15 cellular contexts compared by ENCODE assay signal in the genomic region with DNA sequence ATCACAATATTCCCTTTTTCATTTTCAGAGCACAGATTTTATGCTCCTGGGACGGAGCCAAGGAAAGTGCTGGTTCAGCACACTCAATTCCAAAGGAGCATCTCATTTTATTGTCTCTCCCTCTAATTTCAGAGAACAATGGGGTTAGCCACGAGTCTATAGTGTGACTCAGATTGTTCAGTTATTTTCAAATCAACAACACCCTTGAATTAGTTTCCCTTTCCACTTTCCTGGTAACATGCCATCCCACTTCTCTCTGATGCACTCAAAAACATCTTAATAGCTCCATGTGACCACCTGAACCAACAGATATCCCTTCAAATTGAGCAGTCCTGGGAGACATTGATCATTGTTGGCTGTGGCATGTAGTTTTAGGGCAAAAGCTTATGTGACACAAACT.
DNase-seq lines count a peak whose midpoint lies in the region; ATAC-seq and TF ChIP-seq lines count a peak whose summit lies in the region.
"Had no signal": no experiment of that assay in that cellular context is flagged by ENCODE, and none has a peak within 500 bp of the region (broad histone marks: within the 10 kb centered on the region; RNA-seq: fewer than 3 reads in every experiment).

No MANE protein-coding gene starts in this region.

- H3K4me1 ChIP-seq in mucosa of descending colon (ENCODE audit: low read depth), result no peaks in the 10 kb centered on the region
- H3K4me1 ChIP-seq: SJCRH30 had no signal

- peaks cover 28% of the 10 kb centered on the region for H3K4me1 Mint-ChIP-seq in activated naive CD8-positive, alpha-beta T cell treated with anti-CD3 and anti-CD28 coated beads for 36 hours
- peaks cover 25% of the 10 kb centered on the region for H3K4me1 Mint-ChIP-seq in activated naive CD8-positive, alpha-beta T cell treated with anti-CD3 and anti-CD28 coated beads, Interleukin-2, amount 50 U/mL, for 24 hours

- H3K9me3 ChIP-seq in mucosa of descending colon, result no peaks in the 10 kb centered on the region
- H3K9me3 ChIP-seq: HAP-1, SJCRH30 had no signal

- TF ChIP-seq CTCF in fibroblast of mammary gland (conservative IDR thresholded peaks at IDR 0.05; ENCODE audit: control insufficient read depth, insufficient read depth, low read depth, low read length) (no peak), mucosa of descending colon (IDR thresholded peaks at IDR 0.05) (no peak)

- DNase-seq in activated naive CD8-positive, alpha-beta T cell treated with anti-CD3 and anti-CD28 coated beads for 36 hours, result no peak
- DNase-seq in activated naive CD8-positive, alpha-beta T cell treated with anti-CD3 and anti-CD28 coated beads, Interleukin-2, amount 50 U/mL, for 24 hours, result no peak
- DNase-seq in M059J (ENCODE audit: low read depth) (peak; percentile 1), fibroblast of mammary gland (ENCODE audit: low read depth) (peak; percentile 5), sciatic nerve (ENCODE audit: low spot score) (no peak), SHP77 (lab: John Stamatoyannopoulos, UW) (no peak), mucosa of descending colon (no peak)
- no peak for DNase-seq in stimulated activated CD4-positive, alpha-beta T cell treated with anti-CD3 and anti-CD28 coated beads, Interleukin-4, amount 100 ng/mL, for 4 hours
- DNase-seq: MV-4-11, NCI-H1417, NCI-H1930, NCI-H2171 treated with DMSO at 0.1 percent for 48 hours, NCI-H446 treated with DMSO at 0.1 percent for 48 hours, SJCRH30 had no signal

- no peaks in the 10 kb centered on the region for H3K9me3 Mint-ChIP-seq in activated naive CD8-positive, alpha-beta T cell treated with anti-CD3 and anti-CD28 coated beads for 36 hours
- no peaks in the 10 kb centered on the region for H3K9me3 Mint-ChIP-seq in activated naive CD8-positive, alpha-beta T cell treated with anti-CD3 and anti-CD28 coated beads, Interleukin-2, amount 50 U/mL, for 24 hours

- no peak overlapping the region for H3K4me3 Mint-ChIP-seq in activated naive CD8-positive, alpha-beta T cell treated with anti-CD3 and anti-CD28 coated beads for 36 hours
- no peak overlapping the region for H3K4me3 Mint-ChIP-seq in activated naive CD8-positive, alpha-beta T cell treated with anti-CD3 and anti-CD28 coated beads, Interleukin-2, amount 50 U/mL, for 24 hours

- H3K4me3 ChIP-seq in fibroblast of mammary gland (ENCODE audit: control insufficient read depth, low read depth, low read length) (no peak overlapping the region), mucosa of descending colon (no peak overlapping the region)
- H3K4me3 ChIP-seq: HAP-1, SJCRH30 had no signal

- intact Hi-C loops in sciatic nerve (cut with DNase I) (no loop called here), mucosa of descending colon (cut with DNase I, micrococcal nuclease) (no loop called here)

- H3K27ac Mint-ChIP-seq in activated naive CD8-positive, alpha-beta T cell treated with anti-CD3 and anti-CD28 coated beads for 36 hours, result peak overlapping the region; percentile 28
- no peak overlapping the region for H3K27ac Mint-ChIP-seq in activated naive CD8-positive, alpha-beta T cell treated with anti-CD3 and anti-CD28 coated beads, Interleukin-2, amount 50 U/mL, for 24 hours

- H3K36me3 ChIP-seq in mucosa of descending colon (ENCODE audit: low read depth), result no peaks in the 10 kb centered on the region
- H3K36me3 ChIP-seq: HAP-1, SJCRH30 had no signal

- peaks cover 36% of the 10 kb centered on the region for H3K27me3 Mint-ChIP-seq in activated naive CD8-positive, alpha-beta T cell treated with anti-CD3 and anti-CD28 coated beads for 36 hours
- peaks cover 30% of the 10 kb centered on the region for H3K27me3 Mint-ChIP-seq in activated naive CD8-positive, alpha-beta T cell treated with anti-CD3 and anti-CD28 coated beads, Interleukin-2, amount 50 U/mL, for 24 hours

- H3K36me3 Mint-ChIP-seq in activated naive CD8-positive, alpha-beta T cell treated with anti-CD3 and anti-CD28 coated beads for 36 hours, result no peaks in the 10 kb centered on the region
- no peaks in the 10 kb centered on the region for H3K36me3 Mint-ChIP-seq in activated naive CD8-positive, alpha-beta T cell treated with anti-CD3 and anti-CD28 coated beads, Interleukin-2, amount 50 U/mL, for 24 hours (ENCODE audit: low read depth)

- no peak for ATAC-seq in activated naive CD8-positive, alpha-beta T cell treated with anti-CD3 and anti-CD28 coated beads, Interleukin-2, amount 50 U/mL, for 24 hours
- ATAC-seq in sciatic nerve (peak; percentile 24), mucosa of descending colon (no peak)

Comparison
In these comparisons a context has a peak if more than half of its experiments do, and no peak if none do; other contexts are left out.
1. DNase-seq: peak in M059J (single experiment) and fibroblast of mammary gland (single experiment); none in activated naive CD8-positive, alpha-beta T cell treated with anti-CD3 and anti-CD28 coated beads for 36 hours (single experiment), activated naive CD8-positive, alpha-beta T cell treated with anti-CD3 and anti-CD28 coated beads, Interleukin-2, amount 50 U/mL, for 24 hours (single experiment), sciatic nerve (single experiment), SHP77 (0 of 2), stimulated activated CD4-positive, alpha-beta T cell treated with anti-CD3 and anti-CD28 coated beads, Interleukin-4, amount 100 ng/mL, for 4 hours (0 of 2) and mucosa of descending colon (0 of 3).